In genomic region chr6:126091507-126091906, GRCh38 we compare ENCODE assay signal across 15 cellular contexts.
"Had no signal": no experiment of that assay in that cellular context is flagged by ENCODE, and none has a peak within 500 bp of the region (broad histone marks: within the 10 kb centered on the region; RNA-seq: fewer than 3 reads in every experiment).

No MANE protein-coding gene starts in this region.

- H3K9me3 Mint-ChIP-seq: activated naive CD8-positive, alpha-beta T cell treated with anti-CD3 and anti-CD28 coated beads for 36 hours; dendritic cell treated with granulocyte-macrophage colony-stimulating factor and Interleukin-4, amounts not matched to agents 40 ng/mL and 50 ng/mL, for 4 days; naive thymus-derived CD8-positive, alpha-beta T cell; stimulated activated naive CD8-positive, alpha-beta T cell treated with anti-CD3 and anti-CD28 coated beads, Interleukin-15, amount 100 ng/mL, for 72 hours; T-helper 2 cell treated with Interferon-gamma antibody and Interleukin-4, amounts not matched to agents 5 μg/mL and 100 μg/mL, for 36 hours had no signal

- H3K4me3 ChIP-seq: breast epithelium, left ventricle myocardium inferior, right lobe of liver had no signal

- H3K27me3 Mint-ChIP-seq: activated naive CD8-positive, alpha-beta T cell treated with anti-CD3 and anti-CD28 coated beads for 36 hours; dendritic cell treated with granulocyte-macrophage colony-stimulating factor and Interleukin-4, amounts not matched to agents 40 ng/mL and 50 ng/mL, for 4 days; naive thymus-derived CD8-positive, alpha-beta T cell; stimulated activated naive CD8-positive, alpha-beta T cell treated with anti-CD3 and anti-CD28 coated beads, Interleukin-15, amount 100 ng/mL, for 72 hours had no signal

- H3K4me3 Mint-ChIP-seq: activated naive CD8-positive, alpha-beta T cell treated with anti-CD3 and anti-CD28 coated beads for 36 hours; dendritic cell treated with granulocyte-macrophage colony-stimulating factor and Interleukin-4, amounts not matched to agents 40 ng/mL and 50 ng/mL, for 4 days; naive thymus-derived CD8-positive, alpha-beta T cell; stimulated activated naive CD8-positive, alpha-beta T cell treated with anti-CD3 and anti-CD28 coated beads, Interleukin-15, amount 100 ng/mL, for 72 hours; T-helper 2 cell treated with Interferon-gamma antibody and Interleukin-4, amounts not matched to agents 5 μg/mL and 100 μg/mL, for 36 hours had no signal

- ATAC-seq: esophagus mucosa; naive thymus-derived CD8-positive, alpha-beta T cell; right lobe of liver; stimulated activated naive CD8-positive, alpha-beta T cell treated with anti-CD3 and anti-CD28 coated beads, Interleukin-15, amount 100 ng/mL, for 72 hours had no signal

- H3K27ac Mint-ChIP-seq: activated naive CD8-positive, alpha-beta T cell treated with anti-CD3 and anti-CD28 coated beads for 36 hours; dendritic cell treated with granulocyte-macrophage colony-stimulating factor and Interleukin-4, amounts not matched to agents 40 ng/mL and 50 ng/mL, for 4 days; naive thymus-derived CD8-positive, alpha-beta T cell; stimulated activated naive CD8-positive, alpha-beta T cell treated with anti-CD3 and anti-CD28 coated beads, Interleukin-15, amount 100 ng/mL, for 72 hours; T-helper 2 cell treated with Interferon-gamma antibody and Interleukin-4, amounts not matched to agents 5 μg/mL and 100 μg/mL, for 36 hours had no signal

- H3K4me1 ChIP-seq: breast epithelium, left ventricle myocardium inferior had no signal

- H3K36me3 ChIP-seq: breast epithelium, left ventricle myocardium inferior had no signal

- H3K27me3 ChIP-seq: breast epithelium, right lobe of liver had no signal

- FAIRE-seq: endometrium, kidney had no signal

- H3K27ac ChIP-seq: breast epithelium, left ventricle myocardium inferior, right lobe of liver had no signal

- DNase-seq: activated CD4-positive, alpha-beta T cell treated with anti-CD3 and anti-CD28 coated beads, Interleukin-2, amount 50 U/mL, for 1 hour; activated CD4-positive, CD25-positive, alpha-beta regulatory T cell; activated CD8-positive, alpha-beta memory T cell treated with anti-CD3 and anti-CD28 coated beads for 24 hours; activated naive CD8-positive, alpha-beta T cell treated with anti-CD3 and anti-CD28 coated beads for 36 hours; kidney; left ventricle myocardium inferior; naive thymus-derived CD8-positive, alpha-beta T cell; right lobe of liver; stimulated activated naive CD8-positive, alpha-beta T cell treated with anti-CD3 and anti-CD28 coated beads, Interleukin-15, amount 100 ng/mL, for 72 hours; SW 1271 had no signal

- H3K9me3 ChIP-seq: breast epithelium, left ventricle myocardium inferior, right lobe of liver had no signal
